In the genomic region with DNA sequence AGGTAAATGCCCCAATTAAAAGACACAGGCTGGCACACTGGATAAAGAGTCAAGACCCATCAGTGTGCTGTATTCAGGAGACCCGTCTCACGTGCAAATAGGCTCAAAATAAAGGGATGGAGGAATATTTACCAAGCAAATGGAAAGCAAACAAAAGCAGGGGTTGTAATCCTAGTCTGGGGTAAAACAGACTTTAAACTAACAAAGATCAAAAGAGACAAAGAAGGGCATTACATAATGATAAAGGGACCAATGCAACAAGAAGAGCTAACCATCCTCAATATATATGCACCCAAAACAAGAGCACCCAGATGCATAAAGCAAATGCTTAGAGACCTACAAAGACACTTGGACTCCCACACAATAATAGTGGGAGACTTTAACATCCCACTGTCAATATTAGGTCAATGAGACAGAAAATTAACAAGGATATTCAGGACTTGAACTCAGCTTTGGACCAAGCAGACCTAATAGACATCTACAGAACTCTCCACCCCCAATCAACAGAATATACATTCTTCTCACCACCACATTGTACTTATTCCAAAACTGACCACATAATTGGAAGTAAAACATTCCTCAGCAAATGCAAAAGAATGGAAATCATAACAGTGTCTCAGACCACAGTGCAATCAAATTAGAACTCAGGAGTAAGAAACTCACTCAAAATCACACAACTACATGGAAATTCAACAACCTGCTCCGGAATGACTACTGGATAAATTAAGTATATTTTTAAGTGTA, we compare ENCODE assay signal across 1 cellular context.
A peak's percentile ranks its signal among the peaks of the same experiment; 100 is the strongest.
TF ChIP-seq lines count a peak whose summit lies in the region.

No MANE protein-coding gene starts in this region.

TF ChIP-seq in HepG2, 621 proteins besides CTCF, POLR2A, EP300 and RAD21 (continued from another document):
- TF ChIP-seq, protein P1, sequence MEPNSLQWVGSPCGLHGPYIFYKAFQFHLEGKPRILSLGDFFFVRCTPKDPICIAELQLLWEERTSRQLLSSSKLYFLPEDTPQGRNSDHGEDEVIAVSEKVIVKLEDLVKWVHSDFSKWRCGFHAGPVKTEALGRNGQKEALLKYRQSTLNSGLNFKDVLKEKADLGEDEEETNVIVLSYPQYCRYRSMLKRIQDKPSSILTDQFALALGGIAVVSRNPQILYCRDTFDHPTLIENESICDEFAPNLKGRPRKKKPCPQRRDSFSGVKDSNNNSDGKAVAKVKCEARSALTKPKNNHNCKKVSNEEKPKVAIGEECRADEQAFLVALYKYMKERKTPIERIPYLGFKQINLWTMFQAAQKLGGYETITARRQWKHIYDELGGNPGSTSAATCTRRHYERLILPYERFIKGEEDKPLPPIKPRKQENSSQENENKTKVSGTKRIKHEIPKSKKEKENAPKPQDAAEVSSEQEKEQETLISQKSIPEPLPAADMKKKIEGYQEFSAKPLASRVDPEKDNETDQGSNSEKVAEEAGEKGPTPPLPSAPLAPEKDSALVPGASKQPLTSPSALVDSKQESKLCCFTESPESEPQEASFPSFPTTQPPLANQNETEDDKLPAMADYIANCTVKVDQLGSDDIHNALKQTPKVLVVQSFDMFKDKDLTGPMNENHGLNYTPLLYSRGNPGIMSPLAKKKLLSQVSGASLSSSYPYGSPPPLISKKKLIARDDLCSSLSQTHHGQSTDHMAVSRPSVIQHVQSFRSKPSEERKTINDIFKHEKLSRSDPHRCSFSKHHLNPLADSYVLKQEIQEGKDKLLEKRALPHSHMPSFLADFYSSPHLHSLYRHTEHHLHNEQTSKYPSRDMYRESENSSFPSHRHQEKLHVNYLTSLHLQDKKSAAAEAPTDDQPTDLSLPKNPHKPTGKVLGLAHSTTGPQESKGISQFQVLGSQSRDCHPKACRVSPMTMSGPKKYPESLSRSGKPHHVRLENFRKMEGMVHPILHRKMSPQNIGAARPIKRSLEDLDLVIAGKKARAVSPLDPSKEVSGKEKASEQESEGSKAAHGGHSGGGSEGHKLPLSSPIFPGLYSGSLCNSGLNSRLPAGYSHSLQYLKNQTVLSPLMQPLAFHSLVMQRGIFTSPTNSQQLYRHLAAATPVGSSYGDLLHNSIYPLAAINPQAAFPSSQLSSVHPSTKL (CRISPR knock-in tag; IDR thresholded peaks at IDR 0.05): peak; percentile 48; the same call in 1 of the 2 replicates
- 0 out of 2 replicates have a peak, but pooled peaks have one; percentile 10 for TF ChIP-seq HNF4A (CRISPR knock-in tag; IDR thresholded peaks at IDR 0.05)
TF ChIP-seq in HepG2: peak in this region for 11; not testable (repeated sequence) for 610.
